14 cellular contexts compared by ENCODE assay signal in the genomic region with DNA sequence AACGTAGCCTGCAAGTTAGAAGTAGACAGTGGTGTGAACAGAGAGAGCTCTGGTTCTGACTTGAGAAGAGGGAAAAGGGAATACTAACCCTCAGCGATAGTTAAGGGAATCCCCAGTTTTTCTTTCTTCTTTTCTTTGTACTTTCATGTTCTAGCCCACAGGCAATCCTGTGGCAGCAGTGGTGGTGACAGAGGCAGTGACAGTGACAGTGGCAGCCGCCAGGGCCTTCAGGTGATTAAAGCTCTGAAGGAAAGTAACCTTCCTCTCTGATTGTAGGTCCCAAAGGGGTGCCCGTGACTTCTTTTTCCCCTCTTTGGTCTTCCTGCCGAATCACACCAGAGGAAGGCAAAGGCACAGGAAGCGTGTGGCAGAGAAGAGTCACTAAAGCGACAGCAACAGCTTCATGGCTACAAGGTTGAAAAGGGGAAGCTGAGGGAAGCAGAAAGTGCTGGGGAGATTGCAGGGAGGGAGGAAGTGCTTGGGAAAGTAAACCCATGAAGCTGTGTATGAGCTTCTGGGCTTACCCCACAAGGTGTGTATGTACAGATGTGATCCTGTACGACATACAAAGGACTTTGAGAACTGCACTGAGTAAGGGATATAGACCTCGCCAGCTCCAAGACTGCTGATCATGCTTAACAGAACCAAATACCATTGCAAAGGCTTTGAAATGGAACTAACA. TPM values are rescaled to one million over a fixed set of nuclear protein-coding genes. Genes with fewer than 3 reads are reported as not detected.
DNase-seq lines count a peak whose midpoint lies in the region; ATAC-seq and TF ChIP-seq lines count a peak whose summit lies in the region.
"Not testable (repeated sequence)": the region's sequence is repeated elsewhere in the genome, so short reads cannot be mapped to it uniquely, and the experiment has no call there.
"Had no signal": no experiment of that assay in that cellular context is flagged by ENCODE, and none has a peak within 500 bp of the region (broad histone marks: within the 10 kb centered on the region; RNA-seq: fewer than 3 reads in every experiment).

No MANE protein-coding gene starts in this region.

- DNase-seq in activated naive CD4-positive, alpha-beta T cell treated with anti-CD3 and anti-CD28 coated beads, Interleukin-2, amount 50 U/mL, for 72 hours (ENCODE audit: low spot score in 2 of 2); mucosa of descending colon: not testable (repeated sequence)

- not testable (repeated sequence) for H3K36me3 ChIP-seq in mucosa of descending colon (ENCODE audit: low read depth)

- not testable (repeated sequence) for H3K4me1 ChIP-seq in mucosa of descending colon (ENCODE audit: low read depth)

- H3K9me3 Mint-ChIP-seq in activated naive CD4-positive, alpha-beta T cell treated with anti-CD3 and anti-CD28 coated beads, Interleukin-2, amount 50 U/mL, for 72 hours: not testable (repeated sequence)

- peak; percentile 52 for ATAC-seq in GM18870 (IDR thresholded peaks at IDR 0.05; ENCODE audit: unreplicated experiment)
- peak; percentile 61 for ATAC-seq in GM21367 (IDR thresholded peaks at IDR 0.05; ENCODE audit: unreplicated experiment)
- peak; percentile 78 for ATAC-seq in GM21825 (IDR thresholded peaks at IDR 0.05; ENCODE audit: unreplicated experiment)
- peak; percentile 67 for ATAC-seq in HG03103 (IDR thresholded peaks at IDR 0.05; ENCODE audit: low read depth, unreplicated experiment)
- ATAC-seq in HG03558 (IDR thresholded peaks at IDR 0.05; ENCODE audit: extremely low read depth, unreplicated experiment): peak; percentile 55
- peak; percentile 82 to 96 for ATAC-seq in activated naive CD4-positive, alpha-beta T cell treated with anti-CD3 and anti-CD28 coated beads, Interleukin-2, amount 50 U/mL, for 72 hours
- ATAC-seq in mucosa of descending colon: peak; percentile 30

- not testable (repeated sequence) for H3K4me3 ChIP-seq in mucosa of descending colon

- not testable (repeated sequence) for H3K27ac Mint-ChIP-seq in activated naive CD4-positive, alpha-beta T cell treated with anti-CD3 and anti-CD28 coated beads, Interleukin-2, amount 50 U/mL, for 72 hours

- H3K36me3 Mint-ChIP-seq in activated naive CD4-positive, alpha-beta T cell treated with anti-CD3 and anti-CD28 coated beads, Interleukin-2, amount 50 U/mL, for 72 hours: not testable (repeated sequence)

- H3K9me3 ChIP-seq in mucosa of descending colon: not testable (repeated sequence)

- intact Hi-C loops in mucosa of descending colon (cut with DNase I, micrococcal nuclease): not testable (repeated sequence)

- not testable (repeated sequence) for TF ChIP-seq CTCF in mucosa of descending colon (IDR thresholded peaks at IDR 0.05)

RNA-seq across cellular contexts. Expression of gene F8A2, which starts 8.0 kb away (rescaled TPM):
- total RNA-seq in activated naive CD4-positive, alpha-beta T cell treated with anti-CD3 and anti-CD28 coated beads, Interleukin-2, amount 50 U/mL, for 72 hours: not detected
- total RNA-seq in mucosa of descending colon: not detected
- total RNA-seq: activated CD8-positive, alpha-beta memory T cell treated with anti-CD3 and anti-CD28 coated beads for 36 hours; activated naive CD4-positive, alpha-beta T cell treated with anti-CD3 and anti-CD28 coated beads for 36 hours; heart left ventricle; progenitor cell of endocrine pancreas; RPMI7951; SK-MEL-5; T-helper 1 cell treated with Interleukin-12 subunit alpha and Interleukin-12 subunit beta and Interleukin-4 antibody, amounts not matched to agents 30 ng/mL and 1 ng/mL, for 36 hours had no signal

RNA-seq across cellular contexts. Expression of gene CLIC2, which starts 39.5 kb away (rescaled TPM):
- under 1 TPM in 1 of 2 donors, not detected in 1; 0.64 TPM for total RNA-seq in activated naive CD4-positive, alpha-beta T cell treated with anti-CD3 and anti-CD28 coated beads, Interleukin-2, amount 50 U/mL, for 72 hours
- total RNA-seq in mucosa of descending colon: 10 to 100 TPM in 1 of 3 donors, 1 to 10 TPM in 2; 3.3 to 13.1 (median 8.3) TPM

Comparison
In these comparisons a context has a peak if more than half of its experiments do, and no peak if none do; other contexts are left out.
1. ATAC-seq: peak in every context shown above with its lines; median percentile 89 in activated naive CD4-positive, alpha-beta T cell treated with anti-CD3 and anti-CD28 coated beads, Interleukin-2, amount 50 U/mL, for 72 hours; 78 in GM21825; 67 in HG03103; 61 in GM21367; 55 in HG03558; 52 in GM18870; 30 in mucosa of descending colon.